In genomic region chr11:12164061-12165014, GRCh38 we compare ENCODE assay signal across 1 cellular context.
TF ChIP-seq lines count a peak whose summit lies in the region.

No MANE protein-coding gene starts in this region.

TF ChIP-seq in WTC11, 78 proteins besides CTCF, POLR2A, EP300 and RAD21 (continued from another document):
- no peak for TF ChIP-seq ZNF121 (CRISPR knock-in tag; IDR thresholded peaks at IDR 0.05)
